In genomic region chr6:137414599-137414998, GRCh38 we compare ENCODE assay signal across 1 cellular context.
TF ChIP-seq lines count a peak whose summit lies in the region.

No MANE protein-coding gene starts in this region.

TF ChIP-seq in H1, 55 proteins besides CTCF, POLR2A, EP300 and RAD21:
- TF ChIP-seq CHD7 (IDR thresholded peaks at IDR 0.05; ENCODE audit: insufficient replicate concordance, low read length) (no peak), JUND (IDR thresholded peaks at IDR 0.05; ENCODE audit: low read length) (no peak), ATF3 (IDR thresholded peaks at IDR 0.05; ENCODE audit: insufficient read depth, low read depth, low read length) (no peak), ZNF274 (IDR thresholded peaks at IDR 0.05; ENCODE audit: borderline replicate concordance, extremely low read depth, low read length) (no peak), MAFK (IDR thresholded peaks at IDR 0.05; ENCODE audit: low read depth, low read length) (no peak), RNF2 (IDR thresholded peaks at IDR 0.05; ENCODE audit: borderline replicate concordance, low read depth, low read length, missing control alignments, poor library complexity, severe bottlenecking) (no peak), POLR2AphosphoS5 (IDR thresholded peaks at IDR 0.05; ENCODE audit: low read depth, low read length) (no peak), BCL11A (IDR thresholded peaks at IDR 0.05; ENCODE audit: low read depth in 2 of 2, low read length in 2 of 2) (no peak), CBX8 (IDR thresholded peaks at IDR 0.05; ENCODE audit: borderline replicate concordance, low read depth, low read length) (no peak), NRF1 (IDR thresholded peaks at IDR 0.05; ENCODE audit: low read depth, low read length) (no peak), CHD2 (IDR thresholded peaks at IDR 0.05; ENCODE audit: low read length) (no peak), MAX (IDR thresholded peaks at IDR 0.05) (no peak), KDM1A (IDR thresholded peaks at IDR 0.05; ENCODE audit: borderline replicate concordance, low read length) (no peak), POU5F1 (IDR thresholded peaks at IDR 0.05; ENCODE audit: low read depth, low read length) (no peak), CREB1 (IDR thresholded peaks at IDR 0.05) (no peak), RXRA (IDR thresholded peaks at IDR 0.05; ENCODE audit: insufficient read depth, low read depth, low read length) (no peak), TEAD4 (IDR thresholded peaks at IDR 0.05; ENCODE audit: low read depth, low read length) (no peak), ASH2L (IDR thresholded peaks at IDR 0.05; ENCODE audit: low read length) (no peak), SIN3A (conservative IDR thresholded peaks at IDR 0.05 in 1 of 2, IDR thresholded peaks at IDR 0.05 in 1 of 2; ENCODE audit: low read depth in 1 of 2, low read length in 2 of 2) (no peak)
